In the genomic region with DNA sequence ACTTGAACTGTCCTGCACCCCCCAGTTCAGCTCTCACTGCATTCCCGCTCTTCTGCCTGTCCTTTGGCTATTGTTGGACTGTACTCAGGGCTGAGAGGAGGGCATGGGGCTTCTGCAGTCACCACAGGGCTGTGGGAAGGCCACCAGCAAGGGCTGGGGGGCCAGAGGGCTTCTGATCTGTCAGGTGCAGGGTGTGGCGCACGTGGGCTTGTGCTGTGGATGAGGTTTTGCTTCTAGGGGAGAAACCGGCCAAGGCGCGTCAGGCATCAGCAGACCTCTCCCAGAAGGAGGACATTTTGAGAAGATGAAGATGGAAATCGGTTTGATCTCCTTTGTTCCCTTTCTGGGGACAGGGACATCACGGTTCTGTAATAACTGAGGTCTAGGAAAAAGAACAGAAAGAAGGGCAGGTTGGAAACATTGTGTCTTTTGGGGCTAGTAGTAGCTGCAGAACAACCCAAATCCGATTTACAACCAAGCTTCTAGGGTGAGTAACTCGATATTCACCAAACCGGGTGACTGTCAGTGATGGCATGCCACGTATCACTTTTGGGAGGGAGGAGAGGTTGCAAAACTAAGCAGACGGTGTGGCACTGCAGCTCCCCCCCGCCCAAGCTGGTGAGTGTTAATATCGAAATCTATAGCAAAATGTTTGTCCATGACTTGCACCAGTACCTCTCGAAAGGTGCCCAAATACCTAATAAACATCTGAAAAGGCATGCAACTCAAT, we compare ENCODE assay signal across 3 cellular contexts.
TF ChIP-seq lines count a peak whose summit lies in the region.

No MANE protein-coding gene starts in this region.

TF ChIP-seq in SK-N-SH, 30 proteins besides CTCF, POLR2A, EP300 and RAD21:
- TF ChIP-seq JUND (IDR thresholded peaks at IDR 0.05) = no peak

TF ChIP-seq in SK-N-SH treated with all-trans-retinoic acid at 6 μM for 48 hours, 23 proteins besides CTCF, POLR2A, EP300 and RAD21:
- no peak for TF ChIP-seq PPARA (CRISPR knock-in tag; IDR thresholded peaks at IDR 0.05; ENCODE audit: borderline replicate concordance)
- TF ChIP-seq, protein P1, sequence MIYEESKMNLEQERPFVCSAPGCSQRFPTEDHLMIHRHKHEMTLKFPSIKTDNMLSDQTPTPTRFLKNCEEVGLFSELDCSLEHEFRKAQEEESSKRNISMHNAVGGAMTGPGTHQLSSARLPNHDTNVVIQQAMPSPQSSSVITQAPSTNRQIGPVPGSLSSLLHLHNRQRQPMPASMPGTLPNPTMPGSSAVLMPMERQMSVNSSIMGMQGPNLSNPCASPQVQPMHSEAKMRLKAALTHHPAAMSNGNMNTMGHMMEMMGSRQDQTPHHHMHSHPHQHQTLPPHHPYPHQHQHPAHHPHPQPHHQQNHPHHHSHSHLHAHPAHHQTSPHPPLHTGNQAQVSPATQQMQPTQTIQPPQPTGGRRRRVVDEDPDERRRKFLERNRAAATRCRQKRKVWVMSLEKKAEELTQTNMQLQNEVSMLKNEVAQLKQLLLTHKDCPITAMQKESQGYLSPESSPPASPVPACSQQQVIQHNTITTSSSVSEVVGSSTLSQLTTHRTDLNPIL (CRISPR knock-in tag; IDR thresholded peaks at IDR 0.05; ENCODE audit: low read depth) = no peak
- TF ChIP-seq GLIS3 (CRISPR knock-in tag; IDR thresholded peaks at IDR 0.05) = no peak
- no peak for TF ChIP-seq TOX (CRISPR knock-in tag; IDR thresholded peaks at IDR 0.05; ENCODE audit: borderline replicate concordance)
- TF ChIP-seq, protein P2, sequence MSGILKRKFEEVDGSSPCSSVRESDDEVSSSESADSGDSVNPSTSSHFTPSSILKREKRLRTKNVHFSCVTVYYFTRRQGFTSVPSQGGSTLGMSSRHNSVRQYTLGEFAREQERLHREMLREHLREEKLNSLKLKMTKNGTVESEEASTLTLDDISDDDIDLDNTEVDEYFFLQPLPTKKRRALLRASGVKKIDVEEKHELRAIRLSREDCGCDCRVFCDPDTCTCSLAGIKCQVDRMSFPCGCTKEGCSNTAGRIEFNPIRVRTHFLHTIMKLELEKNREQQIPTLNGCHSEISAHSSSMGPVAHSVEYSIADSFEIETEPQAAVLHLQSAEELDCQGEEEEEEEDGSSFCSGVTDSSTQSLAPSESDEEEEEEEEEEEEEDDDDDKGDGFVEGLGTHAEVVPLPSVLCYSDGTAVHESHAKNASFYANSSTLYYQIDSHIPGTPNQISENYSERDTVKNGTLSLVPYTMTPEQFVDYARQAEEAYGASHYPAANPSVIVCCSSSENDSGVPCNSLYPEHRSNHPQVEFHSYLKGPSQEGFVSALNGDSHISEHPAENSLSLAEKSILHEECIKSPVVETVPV (CRISPR knock-in tag; IDR thresholded peaks at IDR 0.05) = no peak
- TF ChIP-seq SNAI2 (CRISPR knock-in tag; IDR thresholded peaks at IDR 0.05) = no peak
- TF ChIP-seq OSR1 (CRISPR knock-in tag; IDR thresholded peaks at IDR 0.05) = no peak
- TF ChIP-seq BACH2 (CRISPR knock-in tag; IDR thresholded peaks at IDR 0.05; ENCODE audit: borderline replicate concordance) = no peak
- TF ChIP-seq CSDC2 (CRISPR knock-in tag; IDR thresholded peaks at IDR 0.05) = no peak
- TF ChIP-seq ESRRG (CRISPR knock-in tag; IDR thresholded peaks at IDR 0.05) = no peak
- TF ChIP-seq, protein P3, sequence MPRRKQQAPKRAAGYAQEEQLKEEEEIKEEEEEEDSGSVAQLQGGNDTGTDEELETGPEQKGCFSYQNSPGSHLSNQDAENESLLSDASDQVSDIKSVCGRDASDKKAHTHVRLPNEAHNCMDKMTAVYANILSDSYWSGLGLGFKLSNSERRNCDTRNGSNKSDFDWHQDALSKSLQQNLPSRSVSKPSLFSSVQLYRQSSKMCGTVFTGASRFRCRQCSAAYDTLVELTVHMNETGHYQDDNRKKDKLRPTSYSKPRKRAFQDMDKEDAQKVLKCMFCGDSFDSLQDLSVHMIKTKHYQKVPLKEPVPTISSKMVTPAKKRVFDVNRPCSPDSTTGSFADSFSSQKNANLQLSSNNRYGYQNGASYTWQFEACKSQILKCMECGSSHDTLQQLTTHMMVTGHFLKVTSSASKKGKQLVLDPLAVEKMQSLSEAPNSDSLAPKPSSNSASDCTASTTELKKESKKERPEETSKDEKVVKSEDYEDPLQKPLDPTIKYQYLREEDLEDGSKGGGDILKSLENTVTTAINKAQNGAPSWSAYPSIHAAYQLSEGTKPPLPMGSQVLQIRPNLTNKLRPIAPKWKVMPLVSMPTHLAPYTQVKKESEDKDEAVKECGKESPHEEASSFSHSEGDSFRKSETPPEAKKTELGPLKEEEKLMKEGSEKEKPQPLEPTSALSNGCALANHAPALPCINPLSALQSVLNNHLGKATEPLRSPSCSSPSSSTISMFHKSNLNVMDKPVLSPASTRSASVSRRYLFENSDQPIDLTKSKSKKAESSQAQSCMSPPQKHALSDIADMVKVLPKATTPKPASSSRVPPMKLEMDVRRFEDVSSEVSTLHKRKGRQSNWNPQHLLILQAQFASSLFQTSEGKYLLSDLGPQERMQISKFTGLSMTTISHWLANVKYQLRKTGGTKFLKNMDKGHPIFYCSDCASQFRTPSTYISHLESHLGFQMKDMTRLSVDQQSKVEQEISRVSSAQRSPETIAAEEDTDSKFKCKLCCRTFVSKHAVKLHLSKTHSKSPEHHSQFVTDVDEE (CRISPR knock-in tag; IDR thresholded peaks at IDR 0.05) = no peak
- TF ChIP-seq ZFP30 (CRISPR knock-in tag; IDR thresholded peaks at IDR 0.05) = no peak
- no peak for TF ChIP-seq ZFP3 (CRISPR knock-in tag; IDR thresholded peaks at IDR 0.05)
- TF ChIP-seq ZNF8 (CRISPR knock-in tag; IDR thresholded peaks at IDR 0.05) = no peak

TF ChIP-seq in IMR-90, 13 proteins besides CTCF, POLR2A, EP300 and RAD21:
- TF ChIP-seq CHD1 (IDR thresholded peaks at IDR 0.05; ENCODE audit: low read depth, low read length) (no peak), RFX5 (IDR thresholded peaks at IDR 0.05; ENCODE audit: low read depth, low read length) (no peak), NFE2L2 (IDR thresholded peaks at IDR 0.05; ENCODE audit: low read depth, low read length) (no peak), FOS (IDR thresholded peaks at IDR 0.05; ENCODE audit: low read depth, low read length) (no peak), MAFK (IDR thresholded peaks at IDR 0.05; ENCODE audit: low read depth, low read length) (no peak), CEBPB (IDR thresholded peaks at IDR 0.05; ENCODE audit: low read depth, low read length) (peak; percentile 3; the same call in 1 of the 2 replicates)
- TF ChIP-seq, protein P4, sequence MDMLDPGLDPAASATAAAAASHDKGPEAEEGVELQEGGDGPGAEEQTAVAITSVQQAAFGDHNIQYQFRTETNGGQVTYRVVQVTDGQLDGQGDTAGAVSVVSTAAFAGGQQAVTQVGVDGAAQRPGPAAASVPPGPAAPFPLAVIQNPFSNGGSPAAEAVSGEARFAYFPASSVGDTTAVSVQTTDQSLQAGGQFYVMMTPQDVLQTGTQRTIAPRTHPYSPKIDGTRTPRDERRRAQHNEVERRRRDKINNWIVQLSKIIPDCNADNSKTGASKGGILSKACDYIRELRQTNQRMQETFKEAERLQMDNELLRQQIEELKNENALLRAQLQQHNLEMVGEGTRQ (IDR thresholded peaks at IDR 0.05; ENCODE audit: low read depth, low read length) = no peak
